7 cellular contexts compared by ENCODE assay signal in genomic region chr19:47112166-47112663, GRCh38. TPM values are rescaled to one million over a fixed set of nuclear protein-coding genes. Genes with fewer than 3 reads are reported as not detected.
DNase-seq lines count a peak whose midpoint lies in the region; ATAC-seq and FAIRE-seq lines count a peak whose summit lies in the region.

No MANE protein-coding gene starts in this region.

- WGBS in mesodermal cell (ENCODE audit: insufficient coverage in 2 of 2), 2 experiments = 0% methylated on average over 7 to 16 of the region's 54 CpGs

- no peaks in the 10 kb centered on the region for H3K9me3 ChIP-seq in endocrine pancreas (ENCODE audit: control insufficient read depth, low read length)
- no peaks in the 10 kb centered on the region for H3K9me3 ChIP-seq in mesodermal cell (ENCODE audit: control insufficient read depth, low read length)

- peaks cover 9% of the 10 kb centered on the region for H3K4me1 ChIP-seq in endocrine pancreas (ENCODE audit: control insufficient read depth, insufficient read depth, low read length)
- H3K4me1 ChIP-seq in mesodermal cell (ENCODE audit: control insufficient read depth, insufficient read depth, low read length, poor library complexity, severe bottlenecking) = peaks cover 11% of the 10 kb centered on the region

- H3K36me3 ChIP-seq in endocrine pancreas (ENCODE audit: control insufficient read depth, insufficient read depth, low read length) = no peaks in the 10 kb centered on the region
- H3K36me3 ChIP-seq in mesodermal cell (ENCODE audit: control insufficient read depth, insufficient read depth, low read length) = peaks cover 13% of the 10 kb centered on the region

- H3K27ac ChIP-seq in mesodermal cell (ENCODE audit: low read depth, low read length, severe bottlenecking) = peak overlapping the region; percentile 98

- H3K9ac ChIP-seq in endocrine pancreas (ENCODE audit: control insufficient read depth, insufficient read depth, low read length) = peak overlapping the region; percentile 91

- peak; percentile 13 for ATAC-seq in HG03520 (IDR thresholded peaks at IDR 0.05; ENCODE audit: unreplicated experiment)

- no peaks in the 10 kb centered on the region for H3K27me3 ChIP-seq in endocrine pancreas (ENCODE audit: control insufficient read depth, insufficient read depth, low read length)

- peak; percentile 39 for DNase-seq in GM18507 (ENCODE audit: extremely low spot score, insufficient read length, low read depth)
- DNase-seq in NOMO-1 (lab: John Stamatoyannopoulos, UW; ENCODE audit: unreplicated experiment in 2 of 2) = peak; percentile 80 to 81
- DNase-seq in activated CD8-positive, alpha-beta memory T cell treated with anti-CD3 and anti-CD28 coated beads, Interleukin-2, amount 50 U/mL, for 1 hour (ENCODE audit: extremely low read depth) = peak; percentile 85
- peak; percentile 59 for DNase-seq in stimulated activated CD8-positive, alpha-beta memory T cell treated with anti-CD3 and anti-CD28 coated beads, Interleukin-15, amount 100 ng/mL, for 24 hours (ENCODE audit: low read depth)

- FAIRE-seq in GM18507 (lab: Jason Lieb, UNC) = peak; percentile 82

- H3K4me3 ChIP-seq in endocrine pancreas (ENCODE audit: control insufficient read depth, insufficient read depth, low read length) = no peak overlapping the region
- H3K4me3 ChIP-seq in mesodermal cell (ENCODE audit: extremely low read depth, insufficient read depth, low read length, poor library complexity, severe bottlenecking) = peak overlapping the region; percentile 100

RNA-seq across cellular contexts. Expression of gene ZC3H4, which starts 1.4 kb away (rescaled TPM):
- polyA plus RNA-seq in mesodermal cell (2013, experiment 1 of 2) = 16.0 TPM
- polyA plus RNA-seq in mesodermal cell (2013, experiment 2 of 2) = 13.8 TPM

RNA-seq across cellular contexts. Expression of gene SAE1, which starts 18.4 kb away (rescaled TPM):
- polyA plus RNA-seq in mesodermal cell (2013, experiment 1 of 2) = 161 TPM
- polyA plus RNA-seq in mesodermal cell (2013, experiment 2 of 2) = 149 TPM
